Comparison of ENCODE assay signal across 23 cellular contexts in the genomic region with DNA sequence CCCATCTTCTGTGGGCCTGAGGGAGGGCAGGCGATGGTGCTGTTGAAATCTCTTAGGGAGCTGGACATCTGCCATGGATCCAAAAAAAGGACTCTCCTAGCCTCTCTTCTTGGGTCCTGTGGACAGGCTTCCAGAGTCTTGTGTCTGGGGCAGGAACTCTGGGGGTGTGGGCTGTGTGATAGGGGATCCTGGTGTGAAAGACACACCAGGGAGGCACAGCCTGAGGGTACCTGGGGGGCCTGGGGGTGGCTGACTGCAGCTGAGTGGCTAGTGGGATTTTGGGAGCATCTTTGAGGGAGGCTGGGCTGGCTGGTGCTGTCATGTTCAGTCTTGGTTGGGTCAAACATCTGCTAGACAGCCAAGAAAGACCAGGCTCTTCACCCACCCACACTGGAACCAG. TPM values are rescaled to one million over a fixed set of nuclear protein-coding genes. Genes with fewer than 3 reads are reported as not detected.
DNase-seq lines count a peak whose midpoint lies in the region; ATAC-seq and TF ChIP-seq lines count a peak whose summit lies in the region.
"Had no signal": no experiment of that assay in that cellular context is flagged by ENCODE, and none has a peak within 500 bp of the region (broad histone marks: within the 10 kb centered on the region; RNA-seq: fewer than 3 reads in every experiment).

No MANE protein-coding gene starts in this region.

- intact Hi-C loops in sciatic nerve (cut with DNase I), result loop anchor here (10.0 kb wide), 1 partner anchor 168 kb away; no protein-coding TSS in a partner anchor

- ATAC-seq in sciatic nerve, result no peak
- ATAC-seq: CD8-positive, alpha-beta T cell; GM23338; HCT116 had no signal

- DNase-seq in activated effector memory CD4-positive, alpha-beta T cell treated with anti-CD3 and anti-CD28 coated beads, Interleukin-2, amount 50 U/mL, for 16 hours, result peak; percentile 52
- DNase-seq in activated effector memory CD4-positive, alpha-beta T cell treated with Interleukin-2 at 50 U/mL for 16 hours, result no peak
- DNase-seq in Peyer's patch (peak in 2 of 3 donors; percentile 19 to 30), mesenteric fat pad (ENCODE audit: low spot score) (peak; percentile 83), sciatic nerve (ENCODE audit: low spot score) (peak; percentile 14), globus pallidus (ENCODE audit: low spot score) (no peak), GM10248 (ENCODE audit: extremely low spot score) (no peak), HT-29 (ENCODE audit: low spot score) (no peak)
- DNase-seq: 8988T; Caco-2; CD4-positive, CD25-positive, alpha-beta regulatory T cell; CD8-positive, alpha-beta T cell; DMS153; DMS79; EL; GDM1; H9 had no signal

- no peaks in the 10 kb centered on the region for H3K4me1 ChIP-seq in Peyer's patch
- H3K4me1 ChIP-seq: Caco-2 had no signal

- no peaks in the 10 kb centered on the region for H3K9me3 ChIP-seq in Peyer's patch
- H3K9me3 ChIP-seq: BLaER1, Caco-2 had no signal

- TF ChIP-seq CTCF in Peyer's patch (IDR thresholded peaks at IDR 0.05) (no peak), GM10248 (IDR thresholded peaks at IDR 0.05; ENCODE audit: control extremely low read depth, extremely low read depth, low read depth, missing control alignments) (no peak)

- H3K27me3 ChIP-seq in Peyer's patch, result no peaks in the 10 kb centered on the region
- H3K27me3 ChIP-seq: BLaER1 had no signal

- no peak for TF ChIP-seq POLR2A in Peyer's patch (IDR thresholded peaks at IDR 0.05)

- no peak overlapping the region for H3K4me3 ChIP-seq in Peyer's patch
- H3K4me3 ChIP-seq: BLaER1, GM23338 had no signal

- no peak overlapping the region for H3K27ac ChIP-seq in Peyer's patch
- H3K27ac ChIP-seq: BLaER1, C4-2B had no signal

- no peaks in the 10 kb centered on the region for H3K36me3 ChIP-seq in Peyer's patch
- H3K36me3 ChIP-seq: BLaER1 had no signal

- POLR2A ChIA-PET in GM10248 (lab: Yijun Ruan, JAX), result no interaction called here

- CTCF ChIA-PET in GM10248 (lab: Yijun Ruan, JAX), result no interaction called here

RNA-seq across cellular contexts. Expression of gene KRT83, which starts 1.8 kb away (rescaled TPM):
- total RNA-seq in Peyer's patch, result not detected
- total RNA-seq in mesenteric fat pad, result not detected
- not detected for total RNA-seq in sciatic nerve
- 0.10 and 0.94 TPM in 2 replicates for total RNA-seq in HT-29 (2014; rRNA removed; shearing (Covaris generic))
- total RNA-seq: A673; Caco-2; CD4-positive, CD25-positive, alpha-beta regulatory T cell; CD8-positive, alpha-beta T cell; GM23338; H4; H9 had no signal

RNA-seq across cellular contexts. Expression of gene KRT81, which starts 31.7 kb away (rescaled TPM):
- total RNA-seq in Peyer's patch (not detected), mesenteric fat pad (not detected), sciatic nerve (not detected)
- 0.21 TPM in 1 of 2 replicates, not detected in the other for total RNA-seq in HT-29 (2014; rRNA removed; shearing (Covaris generic))
- total RNA-seq: CD4-positive, CD25-positive, alpha-beta regulatory T cell; CD8-positive, alpha-beta T cell; GM23338; H9 had no signal

RNA-seq across cellular contexts. Expression of gene KRT85, which starts 44.3 kb away (rescaled TPM):
- not detected for total RNA-seq in Peyer's patch
- not detected for total RNA-seq in mesenteric fat pad
- total RNA-seq in sciatic nerve, result not detected
- not detected in 2 replicates for total RNA-seq in HT-29 (2014; rRNA removed; shearing (Covaris generic))
- total RNA-seq: A673; Caco-2; CD4-positive, CD25-positive, alpha-beta regulatory T cell; CD8-positive, alpha-beta T cell; GM23338; H4; H9 had no signal

RNA-seq across cellular contexts. Expression of gene KRT86, which starts 48.6 kb away (rescaled TPM):
- total RNA-seq in Peyer's patch (not detected), mesenteric fat pad (not detected), sciatic nerve (0.45 TPM)
- total RNA-seq in HT-29 (2014; rRNA removed; shearing (Covaris generic)), result 0.13 and 0.81 TPM in 2 replicates
- total RNA-seq: A673; Caco-2; CD4-positive, CD25-positive, alpha-beta regulatory T cell; GM23338; H9 had no signal

Comparison
In these comparisons a context has a peak if more than half of its experiments do, and no peak if none do; other contexts are left out.
1. DNase-seq: peak in activated effector memory CD4-positive, alpha-beta T cell treated with anti-CD3 and anti-CD28 coated beads, Interleukin-2, amount 50 U/mL, for 16 hours (single experiment), Peyer's patch (2 of 3), mesenteric fat pad (single experiment) and sciatic nerve (single experiment); none in activated effector memory CD4-positive, alpha-beta T cell treated with Interleukin-2 at 50 U/mL for 16 hours (single experiment), globus pallidus (single experiment), GM10248 (single experiment) and HT-29 (single experiment).